In the genomic region with DNA sequence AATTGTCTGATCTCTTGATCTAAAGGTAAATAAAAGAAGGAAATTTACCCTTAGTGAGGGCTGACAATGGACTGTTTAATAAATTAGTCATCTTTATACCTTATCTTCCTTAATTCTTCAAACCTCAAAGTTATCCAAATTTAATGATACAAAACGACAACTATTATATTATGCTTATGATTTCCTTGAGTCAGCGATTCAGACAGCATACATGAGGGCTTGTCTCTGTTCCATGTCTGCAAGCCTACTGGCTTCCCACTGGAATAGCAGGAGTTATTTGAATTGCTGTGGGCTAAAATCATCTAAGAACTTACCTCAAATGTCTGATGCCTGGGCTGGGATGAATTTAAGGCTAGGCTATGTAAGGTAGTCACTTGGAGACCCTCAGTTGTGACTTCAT, we compare ENCODE assay signal across 18 cellular contexts.
DNase-seq lines count a peak whose midpoint lies in the region; ATAC-seq, FAIRE-seq and TF ChIP-seq lines count a peak whose summit lies in the region.
"Had no signal": no experiment of that assay in that cellular context is flagged by ENCODE, and none has a peak within 500 bp of the region (broad histone marks: within the 10 kb centered on the region; RNA-seq: fewer than 3 reads in every experiment).

No MANE protein-coding gene starts in this region.

- 3% methylated on average over 2 of the region's 2 CpGs for WGBS in A549 (ENCODE audit: missing lambda C conversion rate)
- WGBS in H1 (ENCODE audit: extremely low coverage in 1 of 2, insufficient coverage in 1 of 2, insufficient read length in 1 of 2, insufficient replicate concordance in 2 of 2, low coverage in 1 of 2, low lambda C conversion rate in 2 of 2, missing lambda C conversion rate in 1 of 2), 2 experiments = 81 to 100% methylated on average over 1 to 2 of the region's 2 CpGs

- H3K9me2 ChIP-seq in GM23338 (ENCODE audit: insufficient read depth) = no peaks in the 10 kb centered on the region

- no peak overlapping the region for H4K91ac ChIP-seq in H1 (replicated peaks; ENCODE audit: insufficient read length, low read length)

- CTCF ChIA-PET in A549 (lab: Yijun Ruan, JAX) = no interaction called here
- CTCF ChIA-PET in HEK293T (lab: Yijun Ruan, JAX) = no interaction called here
- CTCF ChIA-PET in H1 (lab: Charles Lee; ENCODE audit: partially characterized antibody) = no interaction called here
- CTCF ChIA-PET in WTC11 (lab: Charles Lee) = no interaction called here

- H2AFZ ChIP-seq in H1 (ENCODE audit: low read length) (no peak overlapping the region; the same call in 1 of the 2 replicates), GM23338 (no peak overlapping the region)
- H2AFZ ChIP-seq: GM23248 had no signal

- H4K20me1 ChIP-seq in H1 (replicated peaks in 1 of 2; ENCODE audit: control insufficient read depth in 1 of 2, insufficient read depth in 2 of 2, low read length in 2 of 2) (no peaks in the 10 kb centered on the region), GM23338 (replicated peaks; ENCODE audit: insufficient read depth) (no peaks in the 10 kb centered on the region)

- no peak overlapping the region for H2BK120ac ChIP-seq in H1 (replicated peaks; ENCODE audit: low read depth, low read length)

- TF ChIP-seq POLR2A in A549 (IDR thresholded peaks at IDR 0.05; ENCODE audit: low read length) = no peak
- no peak for TF ChIP-seq POLR2A in H1 (IDR thresholded peaks at IDR 0.05; ENCODE audit: control extremely low read depth in 1 of 2, low read depth in 2 of 2, low read length in 2 of 2)

- ATAC-seq in A549 (no peak), GM23338 (no peak), WTC11 (no peak)
- ATAC-seq: GM12878 had no signal

- H3K9me3 Mint-ChIP-seq in GM23338 (no peaks in the 10 kb centered on the region; the same call in 2 of the 3 replicates), WTC11 (peaks cover 28% of the 10 kb centered on the region)

- TF ChIP-seq EP300 in A549 (IDR thresholded peaks at IDR 0.05) = no peak
- no peak for TF ChIP-seq EP300 in H1 (IDR thresholded peaks at IDR 0.05; ENCODE audit: borderline replicate concordance in 1 of 2, low read depth in 2 of 2, low read length in 2 of 2)

- H2BK12ac ChIP-seq in H1 (ENCODE audit: low read depth, low read length) = no peak overlapping the region

- DNase-seq in A549 (ENCODE audit: low read depth in 1 of 2, low spot score in 1 of 2) (no peak), HEK293T (ENCODE audit: extremely low spot score) (peak; percentile 8), H1 (ENCODE audit: low read depth in 1 of 2, low spot score in 2 of 2) (no peak), GM23338 (ENCODE audit: low spot score) (no peak), GF-D8 (lab: John Stamatoyannopoulos, UW) (no peak), WTC11 (ENCODE audit: low spot score) (no peak)
- DNase-seq: 8988T; C1 segment of cervical spinal cord; Calu3; CD4-positive, alpha-beta memory T cell; COR-L47; DND-41; GM23248; H7; HCEC 1CT had no signal

- no peak overlapping the region for H3K9ac ChIP-seq in H1 (replicated peaks in 1 of 4; ENCODE audit: extremely low read depth in 1 of 4, low read depth in 3 of 4, low read length in 3 of 4)
- H3K9ac ChIP-seq: GM23248 had no signal

- H3K9me3 ChIP-seq in A549 = peaks cover 2% of the 10 kb centered on the region; the same call in 1 of the 3 replicates
- H3K9me3 ChIP-seq in H1 (ENCODE audit: insufficient read depth in 2 of 2, low read depth in 1 of 2, low read length in 1 of 2) = no peaks in the 10 kb centered on the region

- no peak overlapping the region for H3K23ac ChIP-seq in H1 (ENCODE audit: insufficient read length)

- no peaks in the 10 kb centered on the region for H3K4me1 Mint-ChIP-seq in GM23338
- no peaks in the 10 kb centered on the region for H3K4me1 Mint-ChIP-seq in WTC11
- H3K4me1 Mint-ChIP-seq: CD4-positive, alpha-beta memory T cell had no signal

- H3K4me3 Mint-ChIP-seq in GM23338 (no peak overlapping the region), WTC11 (no peak overlapping the region)
- H3K4me3 Mint-ChIP-seq: CD4-positive, alpha-beta memory T cell had no signal

- H3K4me2 ChIP-seq in A549 (no peak overlapping the region), H1 (ENCODE audit: insufficient read depth in 1 of 2, low read depth in 2 of 2, low read length in 2 of 2) (no peak overlapping the region), GM23338 (no peak overlapping the region)

- no peak overlapping the region for H2AK5ac ChIP-seq in H1 (ENCODE audit: low read depth, low read length)

- H3K27me3 Mint-ChIP-seq in GM23338 (ENCODE audit: insufficient read depth, low read depth, poor library complexity) (no peaks in the 10 kb centered on the region), WTC11 (ENCODE audit: low read depth) (no peaks in the 10 kb centered on the region)
- H3K27me3 Mint-ChIP-seq: CD4-positive, alpha-beta memory T cell had no signal

- H3K27ac Mint-ChIP-seq in GM23338 = no peak overlapping the region
- H3K27ac Mint-ChIP-seq in WTC11 = no peak overlapping the region
- H3K27ac Mint-ChIP-seq: CD4-positive, alpha-beta memory T cell had no signal

- TF ChIP-seq RAD21 in A549 (conservative IDR thresholded peaks at IDR 0.05 in 1 of 2, IDR thresholded peaks at IDR 0.05 in 1 of 2) (no peak), H1 (IDR thresholded peaks at IDR 0.05 in 1 of 2, conservative IDR thresholded peaks at IDR 0.05 in 1 of 2; ENCODE audit: low read depth in 2 of 2, low read length in 2 of 2) (no peak)

- no peak overlapping the region for H3K56ac ChIP-seq in H1 (replicated peaks; ENCODE audit: insufficient read length, low read depth, low read length)

- H3K36me3 ChIP-seq in H1 (ENCODE audit: control insufficient read depth in 2 of 4, insufficient read depth in 4 of 4, low read length in 3 of 4) = no peaks in the 10 kb centered on the region; a peak in 1 of 8 replicates
- H3K36me3 ChIP-seq in GM23338 (ENCODE audit: insufficient read depth) = no peaks in the 10 kb centered on the region

- H2BK20ac ChIP-seq in H1 (ENCODE audit: low read length) = no peak overlapping the region

- H3K14ac ChIP-seq in H1 (ENCODE audit: insufficient read length) = no peak overlapping the region

- H4K8ac ChIP-seq in H1 (ENCODE audit: extremely low read depth, insufficient read depth, low read length) = no peak overlapping the region

- H3K79me2 ChIP-seq in H1 (ENCODE audit: control insufficient read depth in 1 of 2, insufficient read depth in 2 of 2, low read length in 2 of 2) = no peaks in the 10 kb centered on the region
- no peaks in the 10 kb centered on the region for H3K79me2 ChIP-seq in GM23338 (replicated peaks; ENCODE audit: insufficient read depth)

- no peak overlapping the region for H3K18ac ChIP-seq in H1 (ENCODE audit: extremely low read depth, low read length)

- no peak overlapping the region for H2BK15ac ChIP-seq in H1 (ENCODE audit: low read length)

- no peak overlapping the region for H3K4me3 ChIP-seq in A549
- no peak overlapping the region for H3K4me3 ChIP-seq in H1 (ENCODE audit: extremely low read depth in 1 of 4, insufficient read depth in 2 of 4, low read depth in 3 of 4, low read length in 4 of 4)
- H3K4me3 ChIP-seq in GM23338 = no peak overlapping the region
- H3K4me3 ChIP-seq: GM12878, GM23248 had no signal

- no peak overlapping the region for H2BK5ac ChIP-seq in H1 (ENCODE audit: low read depth, low read length)

- no peaks in the 10 kb centered on the region for H3K4me1 ChIP-seq in A549
- H3K4me1 ChIP-seq in H1 (replicated peaks in 1 of 4; ENCODE audit: control insufficient read depth in 3 of 4, insufficient read depth in 4 of 4, low read length in 3 of 4) = no peaks in the 10 kb centered on the region
- no peaks in the 10 kb centered on the region for H3K4me1 ChIP-seq in GM23338 (ENCODE audit: insufficient read depth)

- no peaks in the 10 kb centered on the region for H3K23me2 ChIP-seq in H1 (ENCODE audit: low read depth, low read length)

- H3K36me3 Mint-ChIP-seq in GM23338 (ENCODE audit: low read depth) = no peaks in the 10 kb centered on the region
- H3K36me3 Mint-ChIP-seq in WTC11 = peaks cover 3% of the 10 kb centered on the region; the same call in 1 of the 2 replicates
- H3K36me3 Mint-ChIP-seq: CD4-positive, alpha-beta memory T cell had no signal

- H3K27ac ChIP-seq in A549 (no peak overlapping the region), H1 (ENCODE audit: low read depth, low read length) (no peak overlapping the region), GM23338 (ENCODE audit: low read depth) (no peak overlapping the region)
- H3K27ac ChIP-seq: GM23248 had no signal

- FAIRE-seq in A549 (lab: Jason Lieb, UNC) (no peak), H1 (lab: Jason Lieb, UNC) (no peak)
- FAIRE-seq: G401.6, GM12878, GM19239 had no signal

- no peak overlapping the region for H4K5ac ChIP-seq in H1 (ENCODE audit: insufficient read length, low read depth, low read length)

- TF ChIP-seq CTCF in A549 (IDR thresholded peaks at IDR 0.05) (no peak), H1 (IDR thresholded peaks at IDR 0.05; ENCODE audit: control extremely low read depth in 1 of 3, insufficient read depth in 1 of 3, low read depth in 1 of 3, low read length in 3 of 3) (no peak), GM23338 (conservative IDR thresholded peaks at IDR 0.05; ENCODE audit: low read depth in 2 of 2) (no peak), WTC11 (IDR thresholded peaks at IDR 0.05) (no peak)

- POLR2A ChIA-PET in A549 (lab: Yijun Ruan, JAX) (no interaction called here), HEK293T (lab: Yijun Ruan, JAX) (no interaction called here), H1 (lab: Charles Lee; ENCODE audit: partially characterized antibody) (no interaction called here), WTC11 (lab: Charles Lee) (no interaction called here)

- no peaks in the 10 kb centered on the region for H3K79me1 ChIP-seq in H1 (ENCODE audit: low read depth, low read length)

- H3F3A ChIP-seq in GM23338 (replicated peaks; ENCODE audit: low read depth) = no peaks in the 10 kb centered on the region

- H3K27me3 ChIP-seq in H1 (replicated peaks in 1 of 4; ENCODE audit: control insufficient read depth in 3 of 4, extremely low read depth in 1 of 4, insufficient read depth in 3 of 4, low read length in 3 of 4) (no peaks in the 10 kb centered on the region), GM23338 (ENCODE audit: insufficient read depth) (no peaks in the 10 kb centered on the region)

- H3K4ac ChIP-seq in H1 (replicated peaks; ENCODE audit: insufficient read length, low read depth, low read length) = no peak overlapping the region

TF ChIP-seq in HEK293T, 16 proteins besides CTCF, POLR2A, EP300 and RAD21 (continues in another document):
- TF ChIP-seq FOXK2 (IDR thresholded peaks at IDR 0.05) = no peak
- TF ChIP-seq TARDBP (IDR thresholded peaks at IDR 0.05) = no peak
- TF ChIP-seq FOXM1 (IDR thresholded peaks at IDR 0.05; ENCODE audit: borderline replicate concordance) = no peak

TF ChIP-seq in H1, 55 proteins besides CTCF, POLR2A, EP300 and RAD21 (continues in another document):
- TF ChIP-seq TEAD4 (IDR thresholded peaks at IDR 0.05; ENCODE audit: low read depth, low read length) (no peak), MAFK (IDR thresholded peaks at IDR 0.05; ENCODE audit: low read depth, low read length) (0 out of 2 replicates have a peak, but pooled peaks have one; percentile 8)

TF ChIP-seq in GM23338, 12 proteins besides CTCF, POLR2A, EP300 and RAD21 (continues in another document):
- TF ChIP-seq NANOG (IDR thresholded peaks at IDR 0.05; ENCODE audit: borderline replicate concordance) = no peak
- no peak for TF ChIP-seq CREB1 (CRISPR knock-in tag; IDR thresholded peaks at IDR 0.05; ENCODE audit: low read depth)

TF ChIP-seq in WTC11, 78 proteins besides CTCF, POLR2A, EP300 and RAD21:
- TF ChIP-seq ZNF232 (CRISPR knock-in tag; IDR thresholded peaks at IDR 0.05) = no peak
- no peak for TF ChIP-seq JUN (CRISPR knock-in tag; IDR thresholded peaks at IDR 0.05)
